In genomic region chr1:46820076-46820475, GRCh38 we compare ENCODE assay signal across 26 cellular contexts. TPM values are rescaled to one million over a fixed set of nuclear protein-coding genes. Genes with fewer than 3 reads are reported as not detected.
DNase-seq lines count a peak whose midpoint lies in the region; ATAC-seq and TF ChIP-seq lines count a peak whose summit lies in the region.
"Had no signal": no experiment of that assay in that cellular context is flagged by ENCODE, and none has a peak within 500 bp of the region (broad histone marks: within the 10 kb centered on the region; RNA-seq: fewer than 3 reads in every experiment).

No MANE protein-coding gene starts in this region.

- TF ChIP-seq POLR2A in body of pancreas (IDR thresholded peaks at IDR 0.05) = no peak
- TF ChIP-seq POLR2A in thyroid gland (IDR thresholded peaks at IDR 0.05) = no peak

- H3K36me3 ChIP-seq in body of pancreas (replicated peaks in 1 of 2; ENCODE audit: insufficient read depth in 1 of 2, low read depth in 2 of 2) (no peaks in the 10 kb centered on the region), thyroid gland (peaks cover 0 to 3% of the 10 kb centered on the region in 2 donors)

- intact Hi-C loops in body of pancreas (cut with DNase I) (no loop called here), thyroid gland (cut with DNase I) (no loop called here)

- ATAC-seq in body of pancreas (peak; percentile 40), HG03039 (IDR thresholded peaks at IDR 0.05; ENCODE audit: unreplicated experiment) (no peak), HG02588 (IDR thresholded peaks at IDR 0.05; ENCODE audit: unreplicated experiment) (no peak)
- ATAC-seq: A549, HCT116, K562 had no signal

- 75 to 80% methylated on average over 3 to 4 of the region's 4 CpGs for WGBS in body of pancreas, 2 donors
- WGBS in thyroid gland, 2 donors = 67 to 78% methylated on average over 4 of the region's 4 CpGs

- TF ChIP-seq CTCF in body of pancreas (IDR thresholded peaks at IDR 0.05) (no peak), thyroid gland (IDR thresholded peaks at IDR 0.05) (no peak)

- no peaks in the 10 kb centered on the region for H3K27me3 ChIP-seq in body of pancreas
- no peaks in the 10 kb centered on the region for H3K27me3 ChIP-seq in thyroid gland

- DNase-seq in D341Med (ENCODE audit: low spot score) = peak; percentile 1
- DNase-seq in body of pancreas = no peak
- DNase-seq in islet precursor cell = peak; percentile 38
- DNase-seq in thyroid gland = no peak
- no peak for DNase-seq in kidney glomerular epithelial cell (lab: John Stamatoyannopoulos, UW)
- DNase-seq: C1 segment of cervical spinal cord; CD4-positive, alpha-beta memory T cell; COR-L47; DMS 273 treated with DMSO at 0.1 percent for 48 hours; GF-D8; Kasumi-1; NCI-H1092 treated with DMSO at 0.1 percent for 48 hours; NCI-H1436; NCI-H2081 treated with DMSO at 0.1 percent for 48 hours; NCI-H2171; NCI-H226; NCI-H69; SK-N-SH had no signal

- H3K4me1 ChIP-seq in body of pancreas = no peaks in the 10 kb centered on the region
- peaks cover 6 to 13% of the 10 kb centered on the region in 2 donors for H3K4me1 ChIP-seq in thyroid gland
- H3K4me1 ChIP-seq: A549 had no signal

- H3K27ac ChIP-seq in body of pancreas = peak overlapping the region in 1 of 4 donors; percentile 34
- peak overlapping the region; percentile 68 to 87 (median 83) for H3K27ac ChIP-seq in thyroid gland
- H3K27ac ChIP-seq: A549, RWPE1 had no signal

- H3K4me3 ChIP-seq in body of pancreas = no peak overlapping the region
- H3K4me3 ChIP-seq in thyroid gland (replicated peaks in 1 of 3) = no peak overlapping the region
- H3K4me3 ChIP-seq: A549, K562 had no signal

- H3K9me3 ChIP-seq in body of pancreas (no peaks in the 10 kb centered on the region), thyroid gland (no peaks in the 10 kb centered on the region)
- H3K9me3 ChIP-seq: A549, SK-N-SH had no signal

RNA-seq across cellular contexts. Expression of gene CYP4B1, which starts 21.2 kb away (rescaled TPM):
- total RNA-seq in body of pancreas = 10 to 100 TPM; 12.5 to 30.0 TPM
- 10 to 100 TPM; 29.4 to 72.4 (median 62.5) TPM for total RNA-seq in thyroid gland
- total RNA-seq: CD4-positive, alpha-beta memory T cell; H4; M059J had no signal

Comparison
In these comparisons a context has a peak if more than half of its experiments do, and no peak if none do; other contexts are left out.
1. DNase-seq: peak in D341Med (single experiment) and islet precursor cell (single experiment); none in body of pancreas (0 of 4), thyroid gland (0 of 2) and kidney glomerular epithelial cell (single experiment).